ENCODE assay signal across 8 cellular contexts in genomic region chr10:112951349-112952281, GRCh38. TPM values are rescaled to one million over a fixed set of nuclear protein-coding genes. Genes with fewer than 3 reads are reported as not detected.
DNase-seq lines count a peak whose midpoint lies in the region; ATAC-seq and TF ChIP-seq lines count a peak whose summit lies in the region.

No MANE protein-coding gene starts in this region.

- peak; percentile 45 to 51 for ATAC-seq in lower lobe of right lung
- no peak for ATAC-seq in HG02798 (IDR thresholded peaks at IDR 0.05; ENCODE audit: poor library complexity, unreplicated experiment)
- ATAC-seq in GM18870 (IDR thresholded peaks at IDR 0.05; ENCODE audit: unreplicated experiment): no peak

- H3K36me3 ChIP-seq in KOPT-K1 (ENCODE audit: insufficient read depth, low read length) (no peaks in the 10 kb centered on the region), lower lobe of right lung (no peaks in the 10 kb centered on the region)

- DNase-seq in COLO668 (lab: John Stamatoyannopoulos, UW; ENCODE audit: unreplicated experiment): peak; percentile 46
- peak; percentile 13 for DNase-seq in activated CD4-positive, alpha-beta T cell treated with anti-CD3 and anti-CD28 coated beads for 1 hour
- peak in 3 of 10 donors; percentile 28 to 55 (median 52) for DNase-seq in dorsolateral prefrontal cortex
- DNase-seq in lower lobe of right lung: peak; percentile 78
- DNase-seq in stimulated activated CD8-positive, alpha-beta memory T cell treated with anti-CD3 and anti-CD28 coated beads, Interleukin-4, amount 100 ng/mL, for 4 hours (ENCODE audit: low read depth in 2 of 2, low spot score in 1 of 2): peak; percentile 4 to 15

- no peaks in the 10 kb centered on the region for H3K27me3 ChIP-seq in dorsolateral prefrontal cortex
- no peaks in the 10 kb centered on the region for H3K27me3 ChIP-seq in lower lobe of right lung (ENCODE audit: low read depth)

- no peak for TF ChIP-seq CTCF in dorsolateral prefrontal cortex (IDR thresholded peaks at IDR 0.05 in 54 of 56, conservative IDR thresholded peaks at IDR 0.05 in 2 of 56; ENCODE audit: low read depth in 1 of 56, partially characterized antibody in 56 of 56)
- no peak for TF ChIP-seq CTCF in lower lobe of right lung (IDR thresholded peaks at IDR 0.05)

- H3K27ac ChIP-seq in KOPT-K1 (ENCODE audit: low read depth, low read length, poor library complexity, severe bottlenecking): peak overlapping the region; percentile 78
- peak overlapping the region in 58 of 59 donors; percentile 32 to 92 (median 84) for H3K27ac ChIP-seq in dorsolateral prefrontal cortex
- H3K27ac ChIP-seq in lower lobe of right lung: peak overlapping the region; percentile 90

- intact Hi-C loops in dorsolateral prefrontal cortex (cut with DNase I): loop anchor here (2.0 to 10.0 kb wide), 5 partner anchors 36 to 176 kb away; no protein-coding TSS in a partner anchor
- intact Hi-C loops in lower lobe of right lung (cut with DNase I): no loop called here

- H3K9me3 ChIP-seq in KOPT-K1 (ENCODE audit: insufficient read depth, low read length, poor library complexity, severe bottlenecking) (no peaks in the 10 kb centered on the region), lower lobe of right lung (no peaks in the 10 kb centered on the region)

- peaks cover 46% of the 10 kb centered on the region for H3K4me1 ChIP-seq in lower lobe of right lung

- H3K4me3 ChIP-seq in dorsolateral prefrontal cortex (peak overlapping the region; percentile 47 to 86 (median 73)), lower lobe of right lung (peak overlapping the region; percentile 78)

RNA-seq across cellular contexts. Expression of gene TCF7L2, which starts 1.6 kb away (rescaled TPM):
- total RNA-seq in dorsolateral prefrontal cortex: 10 to 100 TPM; 15.8 to 51.9 (median 27.4) TPM
- total RNA-seq in lower lobe of right lung: 71.2 TPM

Comparison
In these comparisons a context has a peak if more than half of its experiments do, and no peak if none do; other contexts are left out.
1. ATAC-seq: peak in lower lobe of right lung (2 of 2); none in HG02798 (single experiment) and GM18870 (single experiment).
2. Peak in every context shown above with its lines, with median percentiles within 50 percentile points of each other: H3K27ac ChIP-seq.